In the genomic region with DNA sequence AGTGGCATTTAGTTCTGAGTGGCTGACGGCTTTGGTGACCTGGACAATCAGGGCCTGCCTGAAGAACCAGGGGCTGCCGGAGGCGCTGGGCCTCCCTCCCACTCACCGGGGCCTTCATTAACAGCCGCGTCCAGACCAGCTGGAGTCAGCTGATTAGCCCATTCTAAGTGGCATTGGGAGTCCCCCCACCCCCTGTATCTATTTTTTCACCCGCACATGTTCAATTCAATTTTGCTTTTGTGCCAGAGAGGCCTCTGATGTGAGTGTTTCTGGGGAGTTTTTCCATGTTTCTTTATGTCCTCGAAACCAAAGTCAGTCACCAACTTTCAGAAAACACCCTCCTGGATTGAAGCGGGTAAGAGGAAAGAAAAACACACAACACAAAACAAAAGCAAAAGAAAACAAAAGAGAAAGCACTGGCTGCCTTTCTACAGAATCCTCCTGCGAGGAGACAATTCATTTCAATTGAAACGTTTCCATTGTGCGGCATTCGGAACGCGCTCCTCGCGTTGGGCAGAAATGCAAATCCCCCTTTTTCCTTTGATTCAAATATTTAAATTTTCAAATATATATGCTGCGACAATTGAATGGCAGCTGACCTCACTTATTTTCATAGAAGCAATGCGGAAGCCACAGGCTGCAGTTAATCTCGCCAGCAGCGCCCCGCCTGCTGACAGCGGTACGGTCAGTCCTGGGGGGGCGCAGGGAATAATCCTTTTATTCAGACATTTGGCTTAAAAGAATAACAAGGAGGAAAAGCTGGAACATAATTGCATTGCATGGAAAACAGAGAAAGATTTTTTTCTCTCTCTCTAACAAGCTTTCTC, we compare ENCODE assay signal across 1 cellular context.
TF ChIP-seq lines count a peak whose summit lies in the region.

No MANE protein-coding gene starts in this region.

TF ChIP-seq in K562, 482 proteins besides CTCF, POLR2A, EP300 and RAD21 (continued from another document and continues in another):
- TF ChIP-seq, protein P1, sequence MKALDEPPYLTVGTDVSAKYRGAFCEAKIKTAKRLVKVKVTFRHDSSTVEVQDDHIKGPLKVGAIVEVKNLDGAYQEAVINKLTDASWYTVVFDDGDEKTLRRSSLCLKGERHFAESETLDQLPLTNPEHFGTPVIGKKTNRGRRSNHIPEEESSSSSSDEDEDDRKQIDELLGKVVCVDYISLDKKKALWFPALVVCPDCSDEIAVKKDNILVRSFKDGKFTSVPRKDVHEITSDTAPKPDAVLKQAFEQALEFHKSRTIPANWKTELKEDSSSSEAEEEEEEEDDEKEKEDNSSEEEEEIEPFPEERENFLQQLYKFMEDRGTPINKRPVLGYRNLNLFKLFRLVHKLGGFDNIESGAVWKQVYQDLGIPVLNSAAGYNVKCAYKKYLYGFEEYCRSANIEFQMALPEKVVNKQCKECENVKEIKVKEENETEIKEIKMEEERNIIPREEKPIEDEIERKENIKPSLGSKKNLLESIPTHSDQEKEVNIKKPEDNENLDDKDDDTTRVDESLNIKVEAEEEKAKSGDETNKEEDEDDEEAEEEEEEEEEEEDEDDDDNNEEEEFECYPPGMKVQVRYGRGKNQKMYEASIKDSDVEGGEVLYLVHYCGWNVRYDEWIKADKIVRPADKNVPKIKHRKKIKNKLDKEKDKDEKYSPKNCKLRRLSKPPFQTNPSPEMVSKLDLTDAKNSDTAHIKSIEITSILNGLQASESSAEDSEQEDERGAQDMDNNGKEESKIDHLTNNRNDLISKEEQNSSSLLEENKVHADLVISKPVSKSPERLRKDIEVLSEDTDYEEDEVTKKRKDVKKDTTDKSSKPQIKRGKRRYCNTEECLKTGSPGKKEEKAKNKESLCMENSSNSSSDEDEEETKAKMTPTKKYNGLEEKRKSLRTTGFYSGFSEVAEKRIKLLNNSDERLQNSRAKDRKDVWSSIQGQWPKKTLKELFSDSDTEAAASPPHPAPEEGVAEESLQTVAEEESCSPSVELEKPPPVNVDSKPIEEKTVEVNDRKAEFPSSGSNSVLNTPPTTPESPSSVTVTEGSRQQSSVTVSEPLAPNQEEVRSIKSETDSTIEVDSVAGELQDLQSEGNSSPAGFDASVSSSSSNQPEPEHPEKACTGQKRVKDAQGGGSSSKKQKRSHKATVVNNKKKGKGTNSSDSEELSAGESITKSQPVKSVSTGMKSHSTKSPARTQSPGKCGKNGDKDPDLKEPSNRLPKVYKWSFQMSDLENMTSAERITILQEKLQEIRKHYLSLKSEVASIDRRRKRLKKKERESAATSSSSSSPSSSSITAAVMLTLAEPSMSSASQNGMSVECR (CRISPR knock-in tag; IDR thresholded peaks at IDR 0.05): no peak
- TF ChIP-seq RBM22 (IDR thresholded peaks at IDR 0.05; ENCODE audit: low read depth, low read length, poor library complexity, severe bottlenecking) (no peak), MIER1 (IDR thresholded peaks at IDR 0.05; ENCODE audit: low read depth) (no peak), JUND (IDR thresholded peaks at IDR 0.05; ENCODE audit: borderline replicate concordance, low read depth, low read length) (no peak), JUND (tag; IDR thresholded peaks at IDR 0.05; ENCODE audit: borderline replicate concordance, low read depth, low read length) (no peak), GTF2A2 (tag; IDR thresholded peaks at IDR 0.05) (no peak), ERF (CRISPR knock-in tag; IDR thresholded peaks at IDR 0.05) (no peak), HMGN3 (IDR thresholded peaks at IDR 0.05; ENCODE audit: borderline replicate concordance, extremely low read depth, insufficient read length, low read depth, low read length) (no peak), ZNF146 (CRISPR knock-in tag; IDR thresholded peaks at IDR 0.05; ENCODE audit: unreplicated experiment) (no peak), SP1 (CRISPR knock-in tag; IDR thresholded peaks at IDR 0.05) (no peak), FOS (IDR thresholded peaks at IDR 0.05; ENCODE audit: extremely low read depth, insufficient read length) (no peak), SIRT6 (IDR thresholded peaks at IDR 0.05; ENCODE audit: low read depth, low read length) (no peak), PML (IDR thresholded peaks at IDR 0.05; ENCODE audit: low read length) (0 out of 2 replicates have a peak, but pooled peaks have one; percentile 17), CEBPB (tag; IDR thresholded peaks at IDR 0.05) (no peak), SMARCA5 (IDR thresholded peaks at IDR 0.05) (no peak), STAT5B (CRISPR knock-in tag; IDR thresholded peaks at IDR 0.05) (no peak), ARHGAP35 (IDR thresholded peaks at IDR 0.05; ENCODE audit: partially characterized antibody) (no peak), TAF9B (IDR thresholded peaks at IDR 0.05; ENCODE audit: partially characterized antibody) (peak; percentile 18), BMI1 (IDR thresholded peaks at IDR 0.05; ENCODE audit: low read length) (no peak), TCF7 (IDR thresholded peaks at IDR 0.05; ENCODE audit: borderline replicate concordance) (no peak), MCM5 (IDR thresholded peaks at IDR 0.05; ENCODE audit: low read depth) (no peak), CBX2 (IDR thresholded peaks at IDR 0.05; ENCODE audit: insufficient read depth, low read length, poor library complexity, severe bottlenecking) (no peak), SIN3A (IDR thresholded peaks at IDR 0.05; ENCODE audit: borderline replicate concordance in 2 of 2, control insufficient read depth in 1 of 2, low read depth in 2 of 2, low read length in 2 of 2) (no peak)
- TF ChIP-seq, protein P2, sequence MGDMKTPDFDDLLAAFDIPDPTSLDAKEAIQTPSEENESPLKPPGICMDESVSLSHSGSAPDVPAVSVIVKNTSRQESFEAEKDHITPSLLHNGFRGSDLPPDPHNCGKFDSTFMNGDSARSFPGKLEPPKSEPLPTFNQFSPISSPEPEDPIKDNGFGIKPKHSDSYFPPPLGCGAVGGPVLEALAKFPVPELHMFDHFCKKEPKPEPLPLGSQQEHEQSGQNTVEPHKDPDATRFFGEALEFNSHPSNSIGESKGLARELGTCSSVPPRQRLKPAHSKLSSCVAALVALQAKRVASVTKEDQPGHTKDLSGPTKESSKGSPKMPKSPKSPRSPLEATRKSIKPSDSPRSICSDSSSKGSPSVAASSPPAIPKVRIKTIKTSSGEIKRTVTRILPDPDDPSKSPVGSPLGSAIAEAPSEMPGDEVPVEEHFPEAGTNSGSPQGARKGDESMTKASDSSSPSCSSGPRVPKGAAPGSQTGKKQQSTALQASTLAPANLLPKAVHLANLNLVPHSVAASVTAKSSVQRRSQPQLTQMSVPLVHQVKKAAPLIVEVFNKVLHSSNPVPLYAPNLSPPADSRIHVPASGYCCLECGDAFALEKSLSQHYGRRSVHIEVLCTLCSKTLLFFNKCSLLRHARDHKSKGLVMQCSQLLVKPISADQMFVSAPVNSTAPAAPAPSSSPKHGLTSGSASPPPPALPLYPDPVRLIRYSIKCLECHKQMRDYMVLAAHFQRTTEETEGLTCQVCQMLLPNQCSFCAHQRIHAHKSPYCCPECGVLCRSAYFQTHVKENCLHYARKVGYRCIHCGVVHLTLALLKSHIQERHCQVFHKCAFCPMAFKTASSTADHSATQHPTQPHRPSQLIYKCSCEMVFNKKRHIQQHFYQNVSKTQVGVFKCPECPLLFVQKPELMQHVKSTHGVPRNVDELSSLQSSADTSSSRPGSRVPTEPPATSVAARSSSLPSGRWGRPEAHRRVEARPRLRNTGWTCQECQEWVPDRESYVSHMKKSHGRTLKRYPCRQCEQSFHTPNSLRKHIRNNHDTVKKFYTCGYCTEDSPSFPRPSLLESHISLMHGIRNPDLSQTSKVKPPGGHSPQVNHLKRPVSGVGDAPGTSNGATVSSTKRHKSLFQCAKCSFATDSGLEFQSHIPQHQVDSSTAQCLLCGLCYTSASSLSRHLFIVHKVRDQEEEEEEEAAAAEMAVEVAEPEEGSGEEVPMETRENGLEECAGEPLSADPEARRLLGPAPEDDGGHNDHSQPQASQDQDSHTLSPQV (IDR thresholded peaks at IDR 0.05): peak; percentile 57
- TF ChIP-seq, protein P3, sequence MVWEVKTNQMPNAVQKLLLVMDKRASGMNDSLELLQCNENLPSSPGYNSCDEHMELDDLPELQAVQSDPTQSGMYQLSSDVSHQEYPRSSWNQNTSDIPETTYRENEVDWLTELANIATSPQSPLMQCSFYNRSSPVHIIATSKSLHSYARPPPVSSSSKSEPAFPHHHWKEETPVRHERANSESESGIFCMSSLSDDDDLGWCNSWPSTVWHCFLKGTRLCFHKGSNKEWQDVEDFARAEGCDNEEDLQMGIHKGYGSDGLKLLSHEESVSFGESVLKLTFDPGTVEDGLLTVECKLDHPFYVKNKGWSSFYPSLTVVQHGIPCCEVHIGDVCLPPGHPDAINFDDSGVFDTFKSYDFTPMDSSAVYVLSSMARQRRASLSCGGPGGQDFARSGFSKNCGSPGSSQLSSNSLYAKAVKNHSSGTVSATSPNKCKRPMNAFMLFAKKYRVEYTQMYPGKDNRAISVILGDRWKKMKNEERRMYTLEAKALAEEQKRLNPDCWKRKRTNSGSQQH (CRISPR knock-in tag; IDR thresholded peaks at IDR 0.05): no peak
- TF ChIP-seq, protein P4, sequence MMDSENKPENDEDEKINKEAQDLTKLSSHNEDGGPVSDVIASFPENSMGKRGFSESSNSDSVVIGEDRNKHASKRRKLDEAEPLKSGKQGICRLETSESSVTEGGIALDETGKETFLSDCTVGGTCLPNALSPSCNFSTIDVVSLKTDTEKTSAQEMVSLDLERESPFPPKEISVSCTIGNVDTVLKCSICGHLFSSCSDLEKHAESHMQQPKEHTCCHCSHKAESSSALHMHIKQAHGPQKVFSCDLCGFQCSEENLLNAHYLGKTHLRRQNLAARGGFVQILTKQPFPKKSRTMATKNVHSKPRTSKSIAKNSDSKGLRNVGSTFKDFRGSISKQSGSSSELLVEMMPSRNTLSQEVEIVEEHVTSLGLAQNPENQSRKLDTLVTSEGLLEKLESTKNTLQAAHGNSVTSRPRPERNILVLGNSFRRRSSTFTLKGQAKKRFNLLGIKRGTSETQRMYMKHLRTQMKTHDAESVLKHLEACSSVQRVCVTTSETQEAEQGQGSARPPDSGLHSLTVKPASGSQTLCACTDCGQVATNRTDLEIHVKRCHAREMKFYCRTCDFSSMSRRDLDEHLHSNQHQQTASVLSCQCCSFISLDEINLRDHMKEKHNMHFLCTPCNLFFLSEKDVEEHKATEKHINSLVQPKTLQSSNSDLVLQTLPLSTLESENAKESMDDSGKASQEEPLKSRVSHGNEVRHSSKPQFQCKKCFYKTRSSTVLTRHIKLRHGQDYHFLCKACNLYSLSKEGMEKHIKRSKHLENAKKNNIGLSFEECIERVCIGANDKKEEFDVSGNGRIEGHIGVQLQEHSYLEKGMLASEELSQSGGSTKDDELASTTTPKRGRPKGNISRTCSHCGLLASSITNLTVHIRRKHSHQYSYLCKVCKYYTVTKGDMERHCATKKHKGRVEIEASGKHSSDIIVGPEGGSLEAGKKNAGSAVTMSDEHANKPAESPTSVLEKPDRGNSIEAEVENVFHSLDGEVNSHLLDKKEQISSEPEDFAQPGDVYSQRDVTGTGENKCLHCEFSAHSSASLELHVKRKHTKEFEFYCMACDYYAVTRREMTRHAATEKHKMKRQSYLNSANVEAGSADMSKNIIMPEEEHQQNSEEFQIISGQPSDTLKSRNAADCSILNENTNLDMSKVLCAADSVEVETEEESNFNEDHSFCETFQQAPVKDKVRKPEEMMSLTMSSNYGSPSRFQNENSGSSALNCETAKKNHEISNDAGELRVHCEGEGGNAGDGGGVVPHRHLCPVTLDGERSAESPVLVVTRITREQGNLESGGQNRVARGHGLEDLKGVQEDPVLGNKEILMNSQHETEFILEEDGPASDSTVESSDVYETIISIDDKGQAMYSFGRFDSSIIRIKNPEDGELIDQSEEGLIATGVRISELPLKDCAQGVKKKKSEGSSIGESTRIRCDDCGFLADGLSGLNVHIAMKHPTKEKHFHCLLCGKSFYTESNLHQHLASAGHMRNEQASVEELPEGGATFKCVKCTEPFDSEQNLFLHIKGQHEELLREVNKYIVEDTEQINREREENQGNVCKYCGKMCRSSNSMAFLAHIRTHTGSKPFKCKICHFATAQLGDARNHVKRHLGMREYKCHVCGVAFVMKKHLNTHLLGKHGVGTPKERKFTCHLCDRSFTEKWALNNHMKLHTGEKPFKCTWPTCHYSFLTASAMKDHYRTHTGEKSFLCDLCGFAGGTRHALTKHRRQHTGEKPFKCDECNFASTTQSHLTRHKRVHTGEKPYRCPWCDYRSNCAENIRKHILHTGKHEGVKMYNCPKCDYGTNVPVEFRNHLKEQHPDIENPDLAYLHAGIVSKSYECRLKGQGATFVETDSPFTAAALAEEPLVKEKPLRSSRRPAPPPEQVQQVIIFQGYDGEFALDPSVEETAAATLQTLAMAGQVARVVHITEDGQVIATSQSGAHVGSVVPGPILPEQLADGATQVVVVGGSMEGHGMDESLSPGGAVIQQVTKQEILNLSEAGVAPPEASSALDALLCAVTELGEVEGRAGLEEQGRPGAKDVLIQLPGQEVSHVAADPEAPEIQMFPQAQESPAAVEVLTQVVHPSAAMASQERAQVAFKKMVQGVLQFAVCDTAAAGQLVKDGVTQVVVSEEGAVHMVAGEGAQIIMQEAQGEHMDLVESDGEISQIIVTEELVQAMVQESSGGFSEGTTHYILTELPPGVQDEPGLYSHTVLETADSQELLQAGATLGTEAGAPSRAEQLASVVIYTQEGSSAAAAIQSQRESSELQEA (IDR thresholded peaks at IDR 0.05; ENCODE audit: low read depth): no peak
- TF ChIP-seq, protein P5, sequence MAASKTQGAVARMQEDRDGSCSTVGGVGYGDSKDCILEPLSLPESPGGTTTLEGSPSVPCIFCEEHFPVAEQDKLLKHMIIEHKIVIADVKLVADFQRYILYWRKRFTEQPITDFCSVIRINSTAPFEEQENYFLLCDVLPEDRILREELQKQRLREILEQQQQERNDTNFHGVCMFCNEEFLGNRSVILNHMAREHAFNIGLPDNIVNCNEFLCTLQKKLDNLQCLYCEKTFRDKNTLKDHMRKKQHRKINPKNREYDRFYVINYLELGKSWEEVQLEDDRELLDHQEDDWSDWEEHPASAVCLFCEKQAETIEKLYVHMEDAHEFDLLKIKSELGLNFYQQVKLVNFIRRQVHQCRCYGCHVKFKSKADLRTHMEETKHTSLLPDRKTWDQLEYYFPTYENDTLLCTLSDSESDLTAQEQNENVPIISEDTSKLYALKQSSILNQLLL (CRISPR knock-in tag; IDR thresholded peaks at IDR 0.05; ENCODE audit: borderline replicate concordance): no peak
- TF ChIP-seq, protein P6, sequence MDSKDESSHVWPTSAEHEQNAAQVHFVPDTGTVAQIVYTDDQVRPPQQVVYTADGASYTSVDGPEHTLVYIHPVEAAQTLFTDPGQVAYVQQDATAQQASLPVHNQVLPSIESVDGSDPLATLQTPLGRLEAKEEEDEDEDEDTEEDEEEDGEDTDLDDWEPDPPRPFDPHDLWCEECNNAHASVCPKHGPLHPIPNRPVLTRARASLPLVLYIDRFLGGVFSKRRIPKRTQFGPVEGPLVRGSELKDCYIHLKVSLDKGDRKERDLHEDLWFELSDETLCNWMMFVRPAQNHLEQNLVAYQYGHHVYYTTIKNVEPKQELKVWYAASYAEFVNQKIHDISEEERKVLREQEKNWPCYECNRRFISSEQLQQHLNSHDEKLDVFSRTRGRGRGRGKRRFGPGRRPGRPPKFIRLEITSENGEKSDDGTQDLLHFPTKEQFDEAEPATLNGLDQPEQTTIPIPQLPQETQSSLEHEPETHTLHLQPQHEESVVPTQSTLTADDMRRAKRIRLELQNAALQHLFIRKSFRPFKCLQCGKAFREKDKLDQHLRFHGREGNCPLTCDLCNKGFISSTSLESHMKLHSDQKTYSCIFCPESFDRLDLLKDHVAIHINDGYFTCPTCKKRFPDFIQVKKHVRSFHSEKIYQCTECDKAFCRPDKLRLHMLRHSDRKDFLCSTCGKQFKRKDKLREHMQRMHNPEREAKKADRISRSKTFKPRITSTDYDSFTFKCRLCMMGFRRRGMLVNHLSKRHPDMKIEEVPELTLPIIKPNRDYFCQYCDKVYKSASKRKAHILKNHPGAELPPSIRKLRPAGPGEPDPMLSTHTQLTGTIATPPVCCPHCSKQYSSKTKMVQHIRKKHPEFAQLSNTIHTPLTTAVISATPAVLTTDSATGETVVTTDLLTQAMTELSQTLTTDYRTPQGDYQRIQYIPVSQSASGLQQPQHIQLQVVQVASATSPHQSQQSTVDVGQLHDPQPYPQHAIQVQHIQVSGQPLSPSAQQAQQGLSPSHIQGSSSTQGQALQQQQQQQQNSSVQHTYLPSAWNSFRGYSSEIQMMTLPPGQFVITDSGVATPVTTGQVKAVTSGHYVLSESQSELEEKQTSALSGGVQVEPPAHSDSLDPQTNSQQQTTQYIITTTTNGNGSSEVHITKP (IDR thresholded peaks at IDR 0.05; ENCODE audit: partially characterized antibody): no peak
